In genomic region chr2:197008229-197008628, GRCh38 we compare ENCODE assay signal across 11 cellular contexts.
A peak's percentile ranks its signal among the peaks of the same experiment; 100 is the strongest.
DNase-seq lines count a peak whose midpoint lies in the region; ATAC-seq, FAIRE-seq and TF ChIP-seq lines count a peak whose summit lies in the region.
"Had no signal": no experiment of that assay in that cellular context is flagged by ENCODE, and none has a peak within 500 bp of the region (broad histone marks: within the 10 kb centered on the region; RNA-seq: fewer than 3 reads in every experiment).

No MANE protein-coding gene starts in this region.

- no peak overlapping the region for H3K4me3 ChIP-seq in AG04449 (ENCODE audit: low read depth, low read length)
- peak overlapping the region; percentile 7 for H3K4me3 ChIP-seq in adipocyte (ENCODE audit: low read length)
- H3K4me3 ChIP-seq: upper lobe of right lung had no signal

- H3K9me3 ChIP-seq in adipocyte (ENCODE audit: control insufficient read depth, low read length) = no peaks in the 10 kb centered on the region
- H3K9me3 ChIP-seq: upper lobe of right lung had no signal

- no peaks in the 10 kb centered on the region for H3K36me3 ChIP-seq in adipocyte (ENCODE audit: control insufficient read depth, insufficient read depth, low read length, severe bottlenecking)

- ATAC-seq in GM18858 (IDR thresholded peaks at IDR 0.05; ENCODE audit: unreplicated experiment) = no peak
- ATAC-seq in GM19351 (IDR thresholded peaks at IDR 0.05; ENCODE audit: unreplicated experiment) = no peak
- ATAC-seq in left lobe of liver = no peak
- ATAC-seq: upper lobe of right lung had no signal

- CTCF ChIA-PET in AG04449 (lab: Yijun Ruan, JAX) = no interaction called here

- H3K4me1 ChIP-seq in adipocyte (ENCODE audit: control insufficient read depth, insufficient read depth, low read length) = peaks cover 32% of the 10 kb centered on the region

- no peak for TF ChIP-seq CTCF in AG04449 (IDR thresholded peaks at IDR 0.05; ENCODE audit: insufficient read depth, low read length, missing control alignments)

- DNase-seq in AG04449 (ENCODE audit: low read depth, low spot score) = peak; percentile 17
- DNase-seq in GM04503 (ENCODE audit: low read depth) = peak; percentile 17
- DNase-seq in adipocyte (ENCODE audit: low read depth) = peak; percentile 72
- peak; percentile 23 for DNase-seq in foreskin melanocyte
- no peak for DNase-seq in GM19239 (ENCODE audit: insufficient read length, low spot score)
- no peak for DNase-seq in left lobe of liver (ENCODE audit: low spot score)
- DNase-seq: activated CD4-positive, alpha-beta T cell treated with anti-CD3 and anti-CD28 coated beads, Interleukin-2, amount 50 U/mL, for 4 hours; effector memory CD4-positive, alpha-beta T cell; upper lobe of right lung had no signal

- H3K9ac ChIP-seq in adipocyte (ENCODE audit: low read length) = peak overlapping the region; percentile 11

- H3K27me3 ChIP-seq in adipocyte (replicated peaks; ENCODE audit: control insufficient read depth, insufficient read depth, low read length) = no peaks in the 10 kb centered on the region
- H3K27me3 ChIP-seq: upper lobe of right lung had no signal

- FAIRE-seq in GM19239 (lab: Jason Lieb, UNC) = no peak

- POLR2A ChIA-PET in AG04449 (lab: Yijun Ruan, JAX) = no interaction called here

Comparison
In these comparisons a context has a peak if more than half of its experiments do, and no peak if none do; other contexts are left out.
1. DNase-seq: peak in AG04449 (single experiment), GM04503 (single experiment), adipocyte (single experiment) and foreskin melanocyte (single experiment); none in GM19239 (single experiment) and left lobe of liver (single experiment).